In genomic region chr10:48970654-48971053, GRCh38 we compare ENCODE assay signal across 34 cellular contexts. TPM values are rescaled to one million over a fixed set of nuclear protein-coding genes. Genes with fewer than 3 reads are reported as not detected.
"Had no signal": no experiment of that assay in that cellular context is flagged by ENCODE, and none has a peak within 500 bp of the region (broad histone marks: within the 10 kb centered on the region; RNA-seq: fewer than 3 reads in every experiment).

No MANE protein-coding gene starts in this region.

- H3K27ac Mint-ChIP-seq: activated B cell treated with CpG ODN at 0.5 μM for 24 hours; activated CD4-positive, alpha-beta memory T cell treated with anti-CD3 and anti-CD28 coated beads for 36 hours; activated CD4-positive, alpha-beta T cell treated with anti-CD3 and anti-CD28 coated beads, Interleukin-2, amount 10 ng/mL, durations not matched to agents 24 days and 14 days; activated naive CD4-positive, alpha-beta T cell treated with anti-CD3 and anti-CD28 coated beads, Interleukin-2, amount 10 ng/mL, durations not matched to agents 7 days and 5 days; activated naive CD4-positive, alpha-beta T cell treated with anti-CD3 and anti-CD28 coated beads, Interleukin-2, amount 50 U/mL, for 24 hours; activated naive CD8-positive, alpha-beta T cell; activated naive CD8-positive, alpha-beta T cell treated with anti-CD3 and anti-CD28 coated beads, Interleukin-2, amount 50 U/mL, for 24 hours; activated T-helper 2 cell treated with anti-CD3 and anti-CD28 coated beads, Interferon-gamma antibody, Interleukin-2, Interleukin-4, amounts not matched to agents 10 μg/mL and 5 μg/mL and 100 μg/mL, durations not matched to agents 14 hours and 24 hours and 36 hours; T-helper 1 cell treated with Interleukin-12 subunit alpha and Interleukin-12 subunit beta and Interleukin-4 antibody, amounts not matched to agents 30 μg/mL and 1 μg/mL, for 36 hours; T-helper 2 cell treated with Interferon-gamma antibody and Interleukin-4, amounts not matched to agents 5 μg/mL and 100 μg/mL, for 36 hours had no signal

- H3K36me3 Mint-ChIP-seq: activated CD4-positive, alpha-beta memory T cell treated with anti-CD3 and anti-CD28 coated beads for 36 hours; activated naive CD4-positive, alpha-beta T cell treated with anti-CD3 and anti-CD28 coated beads, Interleukin-2, amount 10 ng/mL, durations not matched to agents 7 days and 5 days; activated naive CD4-positive, alpha-beta T cell treated with anti-CD3 and anti-CD28 coated beads, Interleukin-2, amount 50 U/mL, for 24 hours; activated naive CD8-positive, alpha-beta T cell had no signal

- H3K27ac ChIP-seq: ascending aorta, body of pancreas, brain microvascular endothelial cell, breast epithelium, VCaP had no signal

- DNase-seq: activated B cell treated with CpG ODN at 0.5 μM for 24 hours; activated CD4-positive, alpha-beta memory T cell treated with anti-CD3 and anti-CD28 coated beads for 36 hours; activated CD4-positive, alpha-beta T cell treated with anti-CD3 and anti-CD28 coated beads for 4 hours; activated CD4-positive, alpha-beta T cell treated with anti-CD3 and anti-CD28 coated beads, Interleukin-2, amount 10 ng/mL, durations not matched to agents 24 days and 14 days; activated CD4-positive, alpha-beta T cell treated with anti-CD3 and anti-CD28 coated beads, Interleukin-2, amount 50 U/mL, for 4 hours; activated CD4-positive, CD25-positive, alpha-beta regulatory T cell treated with anti-CD3 and anti-CD28 coated beads, Interleukin-2, amount 50 U/mL, for 72 hours; activated CD8-positive, alpha-beta memory T cell treated with anti-CD3 and anti-CD28 coated beads, Interleukin-2, amount 50 U/mL, for 4 hours; activated effector memory CD4-positive, alpha-beta T cell treated with Interleukin-2 at 50 U/mL for 16 hours; activated gamma-delta T cell; activated naive CD4-positive, alpha-beta T cell treated with anti-CD3 and anti-CD28 coated beads, Interleukin-2, amount 10 ng/mL, durations not matched to agents 7 days and 5 days; activated naive CD4-positive, alpha-beta T cell treated with Interleukin-2 at 50 U/mL for 16 hours; activated naive CD8-positive, alpha-beta T cell treated with anti-CD3 and anti-CD28 coated beads, Interleukin-2, amount 50 U/mL, for 24 hours; activated T-cell treated with anti-CD3 and anti-CD28 coated beads for 4 hours; activated T-cell treated with anti-CD3 and anti-CD28 coated beads, Interleukin-2, amount 50 U/mL, for 1 hour; activated T-cell treated with anti-CD3 and anti-CD28 coated beads, Interleukin-2, amount 50 U/mL, for 4 hours; amygdala; anterior cingulate cortex; body of pancreas; brain microvascular endothelial cell; central memory CD4-positive, alpha-beta T cell; T-helper 1 cell; T-helper 9 cell had no signal

- H3K27me3 ChIP-seq: ascending aorta, body of pancreas, brain microvascular endothelial cell, breast epithelium had no signal

- H3K4me1 ChIP-seq: ascending aorta, body of pancreas, breast epithelium had no signal

- ATAC-seq: activated naive CD8-positive, alpha-beta T cell treated with anti-CD3 and anti-CD28 coated beads, Interleukin-2, amount 50 U/mL, for 24 hours; activated T-cell treated with anti-CD3 and anti-CD28 coated beads, Interleukin-2, amount 50 U/mL, for 4 hours; body of pancreas had no signal

- H3K36me3 ChIP-seq: ascending aorta, brain microvascular endothelial cell, breast epithelium had no signal

- H3K4me3 Mint-ChIP-seq: activated B cell treated with CpG ODN at 0.5 μM for 24 hours; activated CD4-positive, alpha-beta memory T cell treated with anti-CD3 and anti-CD28 coated beads for 36 hours; activated CD4-positive, alpha-beta T cell treated with anti-CD3 and anti-CD28 coated beads, Interleukin-2, amount 10 ng/mL, durations not matched to agents 24 days and 14 days; activated naive CD4-positive, alpha-beta T cell treated with anti-CD3 and anti-CD28 coated beads, Interleukin-2, amount 10 ng/mL, durations not matched to agents 7 days and 5 days; activated naive CD4-positive, alpha-beta T cell treated with anti-CD3 and anti-CD28 coated beads, Interleukin-2, amount 50 U/mL, for 24 hours; activated naive CD8-positive, alpha-beta T cell; activated naive CD8-positive, alpha-beta T cell treated with anti-CD3 and anti-CD28 coated beads, Interleukin-2, amount 50 U/mL, for 24 hours; activated T-cell treated with anti-CD3 and anti-CD28 coated beads, Interleukin-2, amount 50 U/mL, for 4 hours; T-helper 1 cell treated with Interleukin-12 subunit alpha and Interleukin-12 subunit beta and Interleukin-4 antibody, amounts not matched to agents 30 μg/mL and 1 μg/mL, for 36 hours; T-helper 2 cell treated with Interferon-gamma antibody and Interleukin-4, amounts not matched to agents 5 μg/mL and 100 μg/mL, for 36 hours had no signal

- H3K4me3 ChIP-seq: ascending aorta, body of pancreas, breast epithelium had no signal

- H3K9me3 Mint-ChIP-seq: activated B cell treated with CpG ODN at 0.5 μM for 24 hours; activated CD4-positive, alpha-beta memory T cell treated with anti-CD3 and anti-CD28 coated beads for 36 hours; activated CD4-positive, alpha-beta T cell treated with anti-CD3 and anti-CD28 coated beads, Interleukin-2, amount 10 ng/mL, durations not matched to agents 24 days and 14 days; activated naive CD4-positive, alpha-beta T cell treated with anti-CD3 and anti-CD28 coated beads, Interleukin-2, amount 10 ng/mL, durations not matched to agents 7 days and 5 days; activated naive CD4-positive, alpha-beta T cell treated with anti-CD3 and anti-CD28 coated beads, Interleukin-2, amount 50 U/mL, for 24 hours; activated naive CD8-positive, alpha-beta T cell treated with anti-CD3 and anti-CD28 coated beads, Interleukin-2, amount 50 U/mL, for 24 hours; activated T-cell treated with anti-CD3 and anti-CD28 coated beads, Interleukin-2, amount 50 U/mL, for 4 hours; activated T-helper 2 cell treated with anti-CD3 and anti-CD28 coated beads, Interferon-gamma antibody, Interleukin-2, Interleukin-4, amounts not matched to agents 10 μg/mL and 5 μg/mL and 100 μg/mL, durations not matched to agents 14 hours and 24 hours and 36 hours; T-helper 1 cell treated with Interleukin-12 subunit alpha and Interleukin-12 subunit beta and Interleukin-4 antibody, amounts not matched to agents 30 μg/mL and 1 μg/mL, for 36 hours; T-helper 2 cell treated with Interferon-gamma antibody and Interleukin-4, amounts not matched to agents 5 μg/mL and 100 μg/mL, for 36 hours had no signal

- H3K27me3 Mint-ChIP-seq: activated B cell treated with CpG ODN at 0.5 μM for 24 hours; activated CD4-positive, alpha-beta T cell treated with anti-CD3 and anti-CD28 coated beads, Interleukin-2, amount 10 ng/mL, durations not matched to agents 24 days and 14 days; activated naive CD4-positive, alpha-beta T cell treated with anti-CD3 and anti-CD28 coated beads, Interleukin-2, amount 50 U/mL, for 24 hours; activated naive CD8-positive, alpha-beta T cell treated with anti-CD3 and anti-CD28 coated beads, Interleukin-2, amount 50 U/mL, for 24 hours had no signal

- H3K9me3 ChIP-seq: ascending aorta, body of pancreas, breast epithelium had no signal

- H3K4me1 Mint-ChIP-seq: activated B cell treated with CpG ODN at 0.5 μM for 24 hours; activated CD4-positive, alpha-beta T cell treated with anti-CD3 and anti-CD28 coated beads, Interleukin-2, amount 10 ng/mL, durations not matched to agents 24 days and 14 days; activated naive CD4-positive, alpha-beta T cell treated with anti-CD3 and anti-CD28 coated beads, Interleukin-2, amount 50 U/mL, for 24 hours; activated naive CD8-positive, alpha-beta T cell treated with anti-CD3 and anti-CD28 coated beads, Interleukin-2, amount 50 U/mL, for 24 hours had no signal

RNA-seq across cellular contexts. Expression of gene LRRC18, which starts 31.0 kb away (rescaled TPM):
- total RNA-seq: activated B cell treated with CpG ODN at 0.5 μM for 24 hours; activated CD4-positive, alpha-beta memory T cell treated with anti-CD3 and anti-CD28 coated beads for 36 hours; activated CD4-positive, alpha-beta T cell treated with anti-CD3 and anti-CD28 coated beads, Interleukin-2, amount 10 ng/mL, durations not matched to agents 24 days and 14 days; activated CD8-positive, alpha-beta memory T cell treated with anti-CD3 and anti-CD28 coated beads for 36 hours; activated T-cell treated with anti-CD3 and anti-CD28 coated beads, Interleukin-2, amount 50 U/mL, for 4 hours; activated T-helper 2 cell treated with anti-CD3 and anti-CD28 coated beads, Interferon-gamma antibody, Interleukin-2, Interleukin-4, amounts not matched to agents 10 μg/mL and 5 μg/mL and 100 μg/mL, durations not matched to agents 14 hours and 24 hours and 36 hours; ascending aorta; body of pancreas; breast epithelium; cardiac septum; cerebellum had no signal
- polyA plus RNA-seq: adipose tissue had no signal
